ENCODE assay signal across 1 cellular context in the genomic region with DNA sequence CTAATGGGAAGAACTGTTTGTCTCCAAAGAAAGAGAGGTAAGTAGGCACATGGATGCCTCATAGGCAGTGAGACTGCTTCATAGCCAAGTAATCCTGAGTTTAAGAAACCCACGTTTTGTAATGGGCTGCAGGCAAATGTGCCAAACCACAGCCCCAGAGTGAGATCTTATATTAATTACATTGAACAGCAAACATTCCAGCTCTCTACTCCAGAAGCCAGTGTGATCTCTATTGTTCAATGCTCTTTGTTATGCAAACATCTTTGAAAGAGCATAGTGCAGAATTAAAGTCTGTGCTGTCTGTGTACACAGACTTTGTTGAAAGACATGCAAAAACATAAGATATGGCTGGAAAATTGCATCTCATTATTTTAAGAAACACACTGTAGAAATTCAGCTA.
TF ChIP-seq lines count a peak whose summit lies in the region.

No MANE protein-coding gene starts in this region.

TF ChIP-seq in H1, 55 proteins besides CTCF, POLR2A, EP300 and RAD21 (continued from another document):
- no peak for TF ChIP-seq CHD7 (IDR thresholded peaks at IDR 0.05; ENCODE audit: insufficient replicate concordance, low read length)
